ENCODE assay signal across 1 cellular context in the genomic region with DNA sequence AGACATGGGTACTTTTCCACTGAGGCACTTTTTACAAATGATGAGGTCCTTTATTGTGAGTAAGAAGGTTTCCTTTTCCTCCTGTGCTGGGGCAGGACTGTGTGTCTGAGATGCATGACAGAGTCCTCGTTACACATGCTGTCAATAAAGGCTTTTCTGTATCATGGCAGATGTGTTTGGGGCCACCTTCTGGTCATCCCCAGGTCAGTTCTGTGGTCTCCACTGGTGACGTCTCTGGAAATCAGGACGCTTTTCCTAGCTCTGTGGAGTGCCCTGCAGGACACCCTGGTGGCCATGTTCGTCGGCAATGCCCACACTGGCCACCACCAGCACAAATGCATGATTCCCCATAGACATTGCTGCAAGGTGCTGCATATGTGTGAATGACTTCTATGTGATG.
TF ChIP-seq lines count a peak whose summit lies in the region.

No MANE protein-coding gene starts in this region.

TF ChIP-seq in K562, 482 proteins besides CTCF, POLR2A, EP300 and RAD21 (continued from another document and continues in another):
- TF ChIP-seq, protein P1, sequence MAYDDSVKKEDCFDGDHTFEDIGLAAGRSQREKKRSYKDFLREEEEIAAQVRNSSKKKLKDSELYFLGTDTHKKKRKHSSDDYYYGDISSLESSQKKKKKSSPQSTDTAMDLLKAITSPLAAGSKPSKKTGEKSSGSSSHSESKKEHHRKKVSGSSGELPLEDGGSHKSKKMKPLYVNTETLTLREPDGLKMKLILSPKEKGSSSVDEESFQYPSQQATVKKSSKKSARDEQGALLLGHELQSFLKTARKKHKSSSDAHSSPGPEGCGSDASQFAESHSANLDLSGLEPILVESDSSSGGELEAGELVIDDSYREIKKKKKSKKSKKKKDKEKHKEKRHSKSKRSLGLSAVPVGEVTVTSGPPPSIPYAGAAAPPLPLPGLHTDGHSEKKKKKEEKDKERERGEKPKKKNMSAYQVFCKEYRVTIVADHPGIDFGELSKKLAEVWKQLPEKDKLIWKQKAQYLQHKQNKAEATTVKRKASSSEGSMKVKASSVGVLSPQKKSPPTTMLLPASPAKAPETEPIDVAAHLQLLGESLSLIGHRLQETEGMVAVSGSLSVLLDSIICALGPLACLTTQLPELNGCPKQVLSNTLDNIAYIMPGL (CRISPR knock-in tag; IDR thresholded peaks at IDR 0.05): no peak
- TF ChIP-seq ZNF175 (CRISPR knock-in tag; IDR thresholded peaks at IDR 0.05; ENCODE audit: low read depth) (0 out of 2 replicates have a peak, but pooled peaks have one; percentile 26), HSF4 (CRISPR knock-in tag; IDR thresholded peaks at IDR 0.05; ENCODE audit: borderline replicate concordance) (peak; percentile 25; the same call in 1 of the 2 replicates), RFX1 (IDR thresholded peaks at IDR 0.05) (no peak), POLR3G (IDR thresholded peaks at IDR 0.05; ENCODE audit: extremely low read depth, insufficient read length, insufficient replicate concordance) (no peak), NUFIP1 (IDR thresholded peaks at IDR 0.05; ENCODE audit: partially characterized antibody) (no peak), ELF4 (CRISPR knock-in tag; IDR thresholded peaks at IDR 0.05) (no peak), DPF2 (IDR thresholded peaks at IDR 0.05) (no peak), ETV1 (tag; conservative IDR thresholded peaks at IDR 0.05; ENCODE audit: low read depth) (no peak), NR4A1 (CRISPR knock-in tag; IDR thresholded peaks at IDR 0.05) (no peak), NR4A1 (tag; IDR thresholded peaks at IDR 0.05) (no peak), CREBBP (IDR thresholded peaks at IDR 0.05; ENCODE audit: low read depth, low read length) (no peak), ZNF79 (CRISPR knock-in tag; IDR thresholded peaks at IDR 0.05; ENCODE audit: low read depth) (no peak), MTA1 (IDR thresholded peaks at IDR 0.05; ENCODE audit: borderline replicate concordance) (0 out of 2 replicates have a peak, but pooled peaks have one; percentile 17), ZNF197 (CRISPR knock-in tag; IDR thresholded peaks at IDR 0.05; ENCODE audit: low read depth) (no peak), BCOR (IDR thresholded peaks at IDR 0.05) (no peak), ZNF184 (CRISPR knock-in tag; IDR thresholded peaks at IDR 0.05) (no peak), CHD2 (IDR thresholded peaks at IDR 0.05; ENCODE audit: low read depth, low read length) (no peak), SMAD3 (CRISPR knock-in tag; conservative IDR thresholded peaks at IDR 0.05) (no peak), ILK (tag; IDR thresholded peaks at IDR 0.05; ENCODE audit: borderline replicate concordance, low read depth) (no peak), CCAR2 (IDR thresholded peaks at IDR 0.05; ENCODE audit: low read depth, low read length) (no peak), PML (IDR thresholded peaks at IDR 0.05; ENCODE audit: low read length) (0 out of 2 replicates have a peak, but pooled peaks have one; percentile 11), SPI1 (IDR thresholded peaks at IDR 0.05; ENCODE audit: borderline replicate concordance, low read depth, low read length) (no peak), CAMTA2 (CRISPR knock-in tag; conservative IDR thresholded peaks at IDR 0.05) (no peak), FOXK2 (conservative IDR thresholded peaks at IDR 0.05 in 1 of 2, IDR thresholded peaks at IDR 0.05 in 1 of 2; ENCODE audit: low read depth in 2 of 2) (peak; percentile 84 to 86), HDAC2 (IDR thresholded peaks at IDR 0.05) (no peak), SAFB2 (IDR thresholded peaks at IDR 0.05; ENCODE audit: borderline replicate concordance, low read depth, low read length, severe bottlenecking) (no peak), ARID2 (IDR thresholded peaks at IDR 0.05) (no peak), CBX2 (IDR thresholded peaks at IDR 0.05; ENCODE audit: insufficient read depth, low read length, poor library complexity, severe bottlenecking) (no peak), NR3C1 (CRISPR knock-in tag; IDR thresholded peaks at IDR 0.05) (no peak), MEF2D (tag; conservative IDR thresholded peaks at IDR 0.05; ENCODE audit: low read depth) (0 out of 2 replicates have a peak, but pooled peaks have one; percentile 21)
- TF ChIP-seq, protein P2, sequence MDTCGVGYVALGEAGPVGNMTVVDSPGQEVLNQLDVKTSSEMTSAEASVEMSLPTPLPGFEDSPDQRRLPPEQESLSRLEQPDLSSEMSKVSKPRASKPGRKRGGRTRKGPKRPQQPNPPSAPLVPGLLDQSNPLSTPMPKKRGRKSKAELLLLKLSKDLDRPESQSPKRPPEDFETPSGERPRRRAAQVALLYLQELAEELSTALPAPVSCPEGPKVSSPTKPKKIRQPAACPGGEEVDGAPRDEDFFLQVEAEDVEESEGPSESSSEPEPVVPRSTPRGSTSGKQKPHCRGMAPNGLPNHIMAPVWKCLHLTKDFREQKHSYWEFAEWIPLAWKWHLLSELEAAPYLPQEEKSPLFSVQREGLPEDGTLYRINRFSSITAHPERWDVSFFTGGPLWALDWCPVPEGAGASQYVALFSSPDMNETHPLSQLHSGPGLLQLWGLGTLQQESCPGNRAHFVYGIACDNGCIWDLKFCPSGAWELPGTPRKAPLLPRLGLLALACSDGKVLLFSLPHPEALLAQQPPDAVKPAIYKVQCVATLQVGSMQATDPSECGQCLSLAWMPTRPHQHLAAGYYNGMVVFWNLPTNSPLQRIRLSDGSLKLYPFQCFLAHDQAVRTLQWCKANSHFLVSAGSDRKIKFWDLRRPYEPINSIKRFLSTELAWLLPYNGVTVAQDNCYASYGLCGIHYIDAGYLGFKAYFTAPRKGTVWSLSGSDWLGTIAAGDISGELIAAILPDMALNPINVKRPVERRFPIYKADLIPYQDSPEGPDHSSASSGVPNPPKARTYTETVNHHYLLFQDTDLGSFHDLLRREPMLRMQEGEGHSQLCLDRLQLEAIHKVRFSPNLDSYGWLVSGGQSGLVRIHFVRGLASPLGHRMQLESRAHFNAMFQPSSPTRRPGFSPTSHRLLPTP (IDR thresholded peaks at IDR 0.05; ENCODE audit: borderline replicate concordance, extremely low read depth, insufficient read length): no peak
- TF ChIP-seq, protein P3, sequence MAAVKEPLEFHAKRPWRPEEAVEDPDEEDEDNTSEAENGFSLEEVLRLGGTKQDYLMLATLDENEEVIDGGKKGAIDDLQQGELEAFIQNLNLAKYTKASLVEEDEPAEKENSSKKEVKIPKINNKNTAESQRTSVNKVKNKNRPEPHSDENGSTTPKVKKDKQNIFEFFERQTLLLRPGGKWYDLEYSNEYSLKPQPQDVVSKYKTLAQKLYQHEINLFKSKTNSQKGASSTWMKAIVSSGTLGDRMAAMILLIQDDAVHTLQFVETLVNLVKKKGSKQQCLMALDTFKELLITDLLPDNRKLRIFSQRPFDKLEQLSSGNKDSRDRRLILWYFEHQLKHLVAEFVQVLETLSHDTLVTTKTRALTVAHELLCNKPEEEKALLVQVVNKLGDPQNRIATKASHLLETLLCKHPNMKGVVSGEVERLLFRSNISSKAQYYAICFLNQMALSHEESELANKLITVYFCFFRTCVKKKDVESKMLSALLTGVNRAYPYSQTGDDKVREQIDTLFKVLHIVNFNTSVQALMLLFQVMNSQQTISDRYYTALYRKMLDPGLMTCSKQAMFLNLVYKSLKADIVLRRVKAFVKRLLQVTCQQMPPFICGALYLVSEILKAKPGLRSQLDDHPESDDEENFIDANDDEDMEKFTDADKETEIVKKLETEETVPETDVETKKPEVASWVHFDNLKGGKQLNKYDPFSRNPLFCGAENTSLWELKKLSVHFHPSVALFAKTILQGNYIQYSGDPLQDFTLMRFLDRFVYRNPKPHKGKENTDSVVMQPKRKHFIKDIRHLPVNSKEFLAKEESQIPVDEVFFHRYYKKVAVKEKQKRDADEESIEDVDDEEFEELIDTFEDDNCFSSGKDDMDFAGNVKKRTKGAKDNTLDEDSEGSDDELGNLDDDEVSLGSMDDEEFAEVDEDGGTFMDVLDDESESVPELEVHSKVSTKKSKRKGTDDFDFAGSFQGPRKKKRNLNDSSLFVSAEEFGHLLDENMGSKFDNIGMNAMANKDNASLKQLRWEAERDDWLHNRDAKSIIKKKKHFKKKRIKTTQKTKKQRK (IDR thresholded peaks at IDR 0.05; ENCODE audit: borderline replicate concordance, low read depth, low read length): no peak
- TF ChIP-seq, protein P4, sequence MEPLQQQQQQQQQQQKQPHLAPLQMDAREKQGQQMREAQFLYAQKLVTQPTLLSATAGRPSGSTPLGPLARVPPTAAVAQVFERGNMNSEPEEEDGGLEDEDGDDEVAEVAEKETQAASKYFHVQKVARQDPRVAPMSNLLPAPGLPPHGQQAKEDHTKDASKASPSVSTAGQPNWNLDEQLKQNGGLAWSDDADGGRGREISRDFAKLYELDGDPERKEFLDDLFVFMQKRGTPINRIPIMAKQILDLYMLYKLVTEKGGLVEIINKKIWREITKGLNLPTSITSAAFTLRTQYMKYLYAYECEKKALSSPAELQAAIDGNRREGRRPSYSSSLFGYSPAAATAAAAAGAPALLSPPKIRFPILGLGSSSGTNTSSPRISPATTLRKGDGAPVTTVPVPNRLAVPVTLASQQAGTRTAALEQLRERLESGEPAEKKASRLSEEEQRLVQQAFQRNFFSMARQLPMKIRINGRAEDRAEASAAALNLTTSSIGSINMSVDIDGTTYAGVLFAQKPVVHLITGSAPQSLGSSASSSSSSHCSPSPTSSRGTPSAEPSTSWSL (CRISPR knock-in tag; IDR thresholded peaks at IDR 0.05; ENCODE audit: borderline replicate concordance): no peak
- TF ChIP-seq, protein P5, sequence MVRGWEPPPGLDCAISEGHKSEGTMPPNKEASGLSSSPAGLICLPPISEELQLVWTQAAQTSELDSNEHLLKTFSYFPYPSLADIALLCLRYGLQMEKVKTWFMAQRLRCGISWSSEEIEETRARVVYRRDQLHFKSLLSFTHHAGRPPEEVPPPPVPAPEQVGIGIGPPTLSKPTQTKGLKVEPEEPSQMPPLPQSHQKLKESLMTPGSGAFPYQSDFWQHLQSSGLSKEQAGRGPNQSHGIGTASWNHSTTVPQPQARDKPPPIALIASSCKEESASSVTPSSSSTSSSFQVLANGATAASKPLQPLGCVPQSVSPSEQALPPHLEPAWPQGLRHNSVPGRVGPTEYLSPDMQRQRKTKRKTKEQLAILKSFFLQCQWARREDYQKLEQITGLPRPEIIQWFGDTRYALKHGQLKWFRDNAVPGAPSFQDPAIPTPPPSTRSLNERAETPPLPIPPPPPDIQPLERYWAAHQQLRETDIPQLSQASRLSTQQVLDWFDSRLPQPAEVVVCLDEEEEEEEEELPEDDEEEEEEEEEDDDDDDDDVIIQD (CRISPR knock-in tag; IDR thresholded peaks at IDR 0.05): no peak
- TF ChIP-seq, protein P6, sequence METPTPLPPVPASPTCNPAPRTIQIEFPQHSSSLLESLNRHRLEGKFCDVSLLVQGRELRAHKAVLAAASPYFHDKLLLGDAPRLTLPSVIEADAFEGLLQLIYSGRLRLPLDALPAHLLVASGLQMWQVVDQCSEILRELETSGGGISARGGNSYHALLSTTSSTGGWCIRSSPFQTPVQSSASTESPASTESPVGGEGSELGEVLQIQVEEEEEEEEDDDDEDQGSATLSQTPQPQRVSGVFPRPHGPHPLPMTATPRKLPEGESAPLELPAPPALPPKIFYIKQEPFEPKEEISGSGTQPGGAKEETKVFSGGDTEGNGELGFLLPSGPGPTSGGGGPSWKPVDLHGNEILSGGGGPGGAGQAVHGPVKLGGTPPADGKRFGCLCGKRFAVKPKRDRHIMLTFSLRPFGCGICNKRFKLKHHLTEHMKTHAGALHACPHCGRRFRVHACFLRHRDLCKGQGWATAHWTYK (CRISPR knock-in tag; IDR thresholded peaks at IDR 0.05): no peak
- TF ChIP-seq, protein P7, sequence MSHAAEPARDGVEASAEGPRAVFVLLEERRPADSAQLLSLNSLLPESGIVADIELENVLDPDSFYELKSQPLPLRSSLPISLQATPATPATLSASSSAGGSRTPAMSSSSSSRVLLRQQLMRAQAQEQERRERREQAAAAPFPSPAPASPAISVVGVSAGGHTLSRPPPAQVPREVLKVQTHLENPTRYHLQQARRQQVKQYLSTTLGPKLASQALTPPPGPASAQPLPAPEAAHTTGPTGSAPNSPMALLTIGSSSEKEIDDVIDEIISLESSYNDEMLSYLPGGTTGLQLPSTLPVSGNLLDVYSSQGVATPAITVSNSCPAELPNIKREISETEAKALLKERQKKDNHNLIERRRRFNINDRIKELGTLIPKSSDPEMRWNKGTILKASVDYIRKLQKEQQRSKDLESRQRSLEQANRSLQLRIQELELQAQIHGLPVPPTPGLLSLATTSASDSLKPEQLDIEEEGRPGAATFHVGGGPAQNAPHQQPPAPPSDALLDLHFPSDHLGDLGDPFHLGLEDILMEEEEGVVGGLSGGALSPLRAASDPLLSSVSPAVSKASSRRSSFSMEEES (CRISPR knock-in tag; IDR thresholded peaks at IDR 0.05): no peak
- TF ChIP-seq, protein P8, sequence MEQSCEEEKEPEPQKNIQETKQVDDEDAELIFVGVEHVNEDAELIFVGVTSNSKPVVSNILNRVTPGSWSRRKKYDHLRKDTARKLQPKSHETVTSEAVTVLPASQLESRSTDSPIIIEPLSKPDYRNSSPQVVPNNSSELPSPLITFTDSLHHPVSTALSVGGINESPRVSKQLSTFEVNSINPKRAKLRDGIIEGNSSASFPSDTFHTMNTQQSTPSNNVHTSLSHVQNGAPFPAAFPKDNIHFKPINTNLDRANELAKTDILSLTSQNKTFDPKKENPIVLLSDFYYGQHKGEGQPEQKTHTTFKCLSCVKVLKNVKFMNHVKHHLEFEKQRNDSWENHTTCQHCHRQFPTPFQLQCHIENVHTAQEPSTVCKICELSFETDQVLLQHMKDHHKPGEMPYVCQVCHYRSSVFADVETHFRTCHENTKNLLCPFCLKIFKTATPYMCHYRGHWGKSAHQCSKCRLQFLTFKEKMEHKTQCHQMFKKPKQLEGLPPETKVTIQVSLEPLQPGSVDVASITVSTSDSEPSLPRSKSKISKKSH (CRISPR knock-in tag; IDR thresholded peaks at IDR 0.05): no peak
- TF ChIP-seq, protein P9, sequence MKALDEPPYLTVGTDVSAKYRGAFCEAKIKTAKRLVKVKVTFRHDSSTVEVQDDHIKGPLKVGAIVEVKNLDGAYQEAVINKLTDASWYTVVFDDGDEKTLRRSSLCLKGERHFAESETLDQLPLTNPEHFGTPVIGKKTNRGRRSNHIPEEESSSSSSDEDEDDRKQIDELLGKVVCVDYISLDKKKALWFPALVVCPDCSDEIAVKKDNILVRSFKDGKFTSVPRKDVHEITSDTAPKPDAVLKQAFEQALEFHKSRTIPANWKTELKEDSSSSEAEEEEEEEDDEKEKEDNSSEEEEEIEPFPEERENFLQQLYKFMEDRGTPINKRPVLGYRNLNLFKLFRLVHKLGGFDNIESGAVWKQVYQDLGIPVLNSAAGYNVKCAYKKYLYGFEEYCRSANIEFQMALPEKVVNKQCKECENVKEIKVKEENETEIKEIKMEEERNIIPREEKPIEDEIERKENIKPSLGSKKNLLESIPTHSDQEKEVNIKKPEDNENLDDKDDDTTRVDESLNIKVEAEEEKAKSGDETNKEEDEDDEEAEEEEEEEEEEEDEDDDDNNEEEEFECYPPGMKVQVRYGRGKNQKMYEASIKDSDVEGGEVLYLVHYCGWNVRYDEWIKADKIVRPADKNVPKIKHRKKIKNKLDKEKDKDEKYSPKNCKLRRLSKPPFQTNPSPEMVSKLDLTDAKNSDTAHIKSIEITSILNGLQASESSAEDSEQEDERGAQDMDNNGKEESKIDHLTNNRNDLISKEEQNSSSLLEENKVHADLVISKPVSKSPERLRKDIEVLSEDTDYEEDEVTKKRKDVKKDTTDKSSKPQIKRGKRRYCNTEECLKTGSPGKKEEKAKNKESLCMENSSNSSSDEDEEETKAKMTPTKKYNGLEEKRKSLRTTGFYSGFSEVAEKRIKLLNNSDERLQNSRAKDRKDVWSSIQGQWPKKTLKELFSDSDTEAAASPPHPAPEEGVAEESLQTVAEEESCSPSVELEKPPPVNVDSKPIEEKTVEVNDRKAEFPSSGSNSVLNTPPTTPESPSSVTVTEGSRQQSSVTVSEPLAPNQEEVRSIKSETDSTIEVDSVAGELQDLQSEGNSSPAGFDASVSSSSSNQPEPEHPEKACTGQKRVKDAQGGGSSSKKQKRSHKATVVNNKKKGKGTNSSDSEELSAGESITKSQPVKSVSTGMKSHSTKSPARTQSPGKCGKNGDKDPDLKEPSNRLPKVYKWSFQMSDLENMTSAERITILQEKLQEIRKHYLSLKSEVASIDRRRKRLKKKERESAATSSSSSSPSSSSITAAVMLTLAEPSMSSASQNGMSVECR (CRISPR knock-in tag; IDR thresholded peaks at IDR 0.05): peak; percentile 67
